ENCODE assay signal across 8 cellular contexts in the genomic region with DNA sequence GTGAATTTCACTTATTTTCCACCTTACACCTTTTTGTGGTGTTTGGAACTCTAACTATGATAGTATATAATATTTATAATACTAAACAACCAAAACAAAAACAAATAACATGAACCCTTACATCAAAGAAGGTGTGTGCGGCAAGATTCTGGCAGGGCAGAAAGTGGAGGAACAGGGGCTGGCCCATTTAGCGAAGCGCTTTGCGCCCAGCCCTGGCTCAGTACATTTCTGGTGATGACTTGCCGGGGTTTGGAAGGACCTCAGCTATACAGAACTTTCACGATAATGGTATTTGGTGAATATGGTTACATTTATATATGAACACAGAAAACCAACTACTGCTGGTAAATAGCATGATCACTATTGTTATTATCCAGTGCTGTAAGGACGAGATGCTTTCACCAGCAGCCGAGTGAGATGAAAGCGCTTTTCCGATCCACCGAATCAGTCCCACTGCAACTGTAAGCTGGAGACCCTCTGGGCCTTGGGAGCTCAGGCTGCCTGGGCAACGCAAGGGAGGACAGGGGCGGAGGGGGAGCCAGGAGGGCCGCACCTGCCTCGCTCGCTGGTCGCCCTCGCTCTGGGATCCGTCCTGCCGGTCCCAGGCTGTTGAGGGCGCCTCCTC.
A peak's percentile ranks its signal among the peaks of the same experiment; 100 is the strongest.
DNase-seq lines count a peak whose midpoint lies in the region; ATAC-seq, FAIRE-seq and TF ChIP-seq lines count a peak whose summit lies in the region.

No MANE protein-coding gene starts in this region.

- peaks cover 7 to 49% of the 10 kb centered on the region in 2 experiments for H3K27me3 ChIP-seq in HepG2 (ENCODE audit: control insufficient read depth in 1 of 2, insufficient read depth in 2 of 2, low read length in 2 of 2)
- no peaks in the 10 kb centered on the region for H3K27me3 ChIP-seq in tibial nerve

- no peak for TF ChIP-seq CTCF in HepG2 (CRISPR knock-in tag; IDR thresholded peaks at IDR 0.05)
- no peak for TF ChIP-seq CTCF in tibial nerve (IDR thresholded peaks at IDR 0.05)

- no peak for TF ChIP-seq RAD21 in HepG2 (CRISPR knock-in tag; IDR thresholded peaks at IDR 0.05)

- intact Hi-C loops in HepG2 (cut with micrococcal nuclease; ENCODE audit: unreplicated experiment), result no loop called here

- H3K9me3 Mint-ChIP-seq in activated naive CD4-positive, alpha-beta T cell treated with anti-CD3 and anti-CD28 coated beads, Interleukin-2, amount 50 U/mL, for 72 hours, result no peaks in the 10 kb centered on the region

- H3K27ac ChIP-seq in HepG2 (ENCODE audit: extremely low read length, insufficient read depth, low read length) (no peak overlapping the region), tibial nerve (peak overlapping the region in 3 of 4 donors; percentile 78 to 90 (median 84))

- DNase-seq in Ammon's horn (ENCODE audit: low spot score) (peak; percentile 38), HepG2 (ENCODE audit: low spot score) (no peak), tibial nerve (ENCODE audit: low spot score in 2 of 2) (no peak), GDM1 (lab: John Stamatoyannopoulos, UW) (no peak), cerebellar nuclear complex (lab: John Stamatoyannopoulos, UW) (no peak)
- no peak for DNase-seq in activated naive CD4-positive, alpha-beta T cell treated with anti-CD3 and anti-CD28 coated beads, Interleukin-2, amount 50 U/mL, for 72 hours (ENCODE audit: low spot score in 2 of 2)

- peak overlapping the region; percentile 31; the same call in 1 of the 2 replicates for H3K9ac ChIP-seq in HepG2 (ENCODE audit: insufficient read depth, low read depth, low read length)

- POLR2A ChIA-PET in HepG2 (lab: Yijun Ruan, JAX), result no interaction called here

- H3K27ac Mint-ChIP-seq in activated naive CD4-positive, alpha-beta T cell treated with anti-CD3 and anti-CD28 coated beads, Interleukin-2, amount 50 U/mL, for 72 hours, result peak overlapping the region; percentile 59 to 81

- no peak for FAIRE-seq in HepG2 (lab: Jason Lieb, UNC)

- H3K4me3 ChIP-seq in HepG2 (replicated peaks in 1 of 3; ENCODE audit: insufficient read depth in 1 of 3, low read depth in 2 of 3, low read length in 3 of 3) (peak overlapping the region; percentile 66 to 79 (median 68)), tibial nerve (peak overlapping the region; percentile 65 to 88 (median 84))

- H3K36me3 Mint-ChIP-seq in activated naive CD4-positive, alpha-beta T cell treated with anti-CD3 and anti-CD28 coated beads, Interleukin-2, amount 50 U/mL, for 72 hours, result peaks cover 0 to 4% of the 10 kb centered on the region in 2 donors

- H3K4me1 ChIP-seq in HepG2 (ENCODE audit: insufficient read depth, low read length) (peaks cover 6% of the 10 kb centered on the region), tibial nerve (peaks cover 0 to 7% (median 0%) of the 10 kb centered on the region in 4 donors)

- H3K9me3 ChIP-seq in HepG2 (ENCODE audit: low read length) (no peaks in the 10 kb centered on the region), tibial nerve (no peaks in the 10 kb centered on the region)

- H4K20me1 ChIP-seq in HepG2 (ENCODE audit: insufficient read depth, low read length), result no peaks in the 10 kb centered on the region

- no peaks in the 10 kb centered on the region for H3K36me3 ChIP-seq in HepG2 (replicated peaks in 1 of 2; ENCODE audit: control insufficient read depth in 1 of 2, insufficient read depth in 2 of 2, low read length in 2 of 2)
- no peaks in the 10 kb centered on the region for H3K36me3 ChIP-seq in tibial nerve

- 55% methylated on average over 12 of the region's 21 CpGs for WGBS in HepG2 (ENCODE audit: low lambda C conversion rate)
- 28 to 42% methylated on average over 11 to 19 of the region's 21 CpGs for WGBS in tibial nerve, 2 donors

- in situ Hi-C loops in HepG2 (cut with HindIII; ENCODE audit: extremely low pct_ligation_motif_present, low pct_unique_long_range_greater_than_20kb), result no loop called here

- TF ChIP-seq EP300 in HepG2 (IDR thresholded peaks at IDR 0.05; ENCODE audit: low read depth in 2 of 2, low read length in 2 of 2) (no peak), HepG2 (CRISPR knock-in tag; IDR thresholded peaks at IDR 0.05; ENCODE audit: borderline replicate concordance) (no peak), tibial nerve (IDR thresholded peaks at IDR 0.05) (no peak)

- ATAC-seq in HG03139 (IDR thresholded peaks at IDR 0.05; ENCODE audit: unreplicated experiment) (peak; percentile 6), HepG2 (no peak), GM18870 (IDR thresholded peaks at IDR 0.05; ENCODE audit: unreplicated experiment) (no peak)
- peak; percentile 12 to 13 for ATAC-seq in activated naive CD4-positive, alpha-beta T cell treated with anti-CD3 and anti-CD28 coated beads, Interleukin-2, amount 50 U/mL, for 72 hours

- no peak overlapping the region for H2AFZ ChIP-seq in HepG2 (ENCODE audit: low read length)

- peak overlapping the region; percentile 90 for H3K4me2 ChIP-seq in HepG2 (ENCODE audit: low read depth, low read length)

- no peaks in the 10 kb centered on the region for H3K79me2 ChIP-seq in HepG2 (ENCODE audit: insufficient read depth, low read length)

- TF ChIP-seq POLR2A in HepG2 (IDR thresholded peaks at IDR 0.05; ENCODE audit: insufficient read depth in 1 of 2, low read depth in 2 of 2, low read length in 2 of 2) (no peak), tibial nerve (IDR thresholded peaks at IDR 0.05) (no peak)

- BruUV-seq in HepG2 (replicated peaks; lab: Mats Ljungman, UMichigan), result no TSS peak

- CTCF ChIA-PET in HepG2 (lab: Yijun Ruan, JAX; ENCODE audit: low intra/inter-chr PET ratio, low total read pairs), result no interaction called here

TF ChIP-seq in HepG2, 621 proteins besides CTCF, POLR2A, EP300 and RAD21 (continues in another document):
- TF ChIP-seq, protein P1, sequence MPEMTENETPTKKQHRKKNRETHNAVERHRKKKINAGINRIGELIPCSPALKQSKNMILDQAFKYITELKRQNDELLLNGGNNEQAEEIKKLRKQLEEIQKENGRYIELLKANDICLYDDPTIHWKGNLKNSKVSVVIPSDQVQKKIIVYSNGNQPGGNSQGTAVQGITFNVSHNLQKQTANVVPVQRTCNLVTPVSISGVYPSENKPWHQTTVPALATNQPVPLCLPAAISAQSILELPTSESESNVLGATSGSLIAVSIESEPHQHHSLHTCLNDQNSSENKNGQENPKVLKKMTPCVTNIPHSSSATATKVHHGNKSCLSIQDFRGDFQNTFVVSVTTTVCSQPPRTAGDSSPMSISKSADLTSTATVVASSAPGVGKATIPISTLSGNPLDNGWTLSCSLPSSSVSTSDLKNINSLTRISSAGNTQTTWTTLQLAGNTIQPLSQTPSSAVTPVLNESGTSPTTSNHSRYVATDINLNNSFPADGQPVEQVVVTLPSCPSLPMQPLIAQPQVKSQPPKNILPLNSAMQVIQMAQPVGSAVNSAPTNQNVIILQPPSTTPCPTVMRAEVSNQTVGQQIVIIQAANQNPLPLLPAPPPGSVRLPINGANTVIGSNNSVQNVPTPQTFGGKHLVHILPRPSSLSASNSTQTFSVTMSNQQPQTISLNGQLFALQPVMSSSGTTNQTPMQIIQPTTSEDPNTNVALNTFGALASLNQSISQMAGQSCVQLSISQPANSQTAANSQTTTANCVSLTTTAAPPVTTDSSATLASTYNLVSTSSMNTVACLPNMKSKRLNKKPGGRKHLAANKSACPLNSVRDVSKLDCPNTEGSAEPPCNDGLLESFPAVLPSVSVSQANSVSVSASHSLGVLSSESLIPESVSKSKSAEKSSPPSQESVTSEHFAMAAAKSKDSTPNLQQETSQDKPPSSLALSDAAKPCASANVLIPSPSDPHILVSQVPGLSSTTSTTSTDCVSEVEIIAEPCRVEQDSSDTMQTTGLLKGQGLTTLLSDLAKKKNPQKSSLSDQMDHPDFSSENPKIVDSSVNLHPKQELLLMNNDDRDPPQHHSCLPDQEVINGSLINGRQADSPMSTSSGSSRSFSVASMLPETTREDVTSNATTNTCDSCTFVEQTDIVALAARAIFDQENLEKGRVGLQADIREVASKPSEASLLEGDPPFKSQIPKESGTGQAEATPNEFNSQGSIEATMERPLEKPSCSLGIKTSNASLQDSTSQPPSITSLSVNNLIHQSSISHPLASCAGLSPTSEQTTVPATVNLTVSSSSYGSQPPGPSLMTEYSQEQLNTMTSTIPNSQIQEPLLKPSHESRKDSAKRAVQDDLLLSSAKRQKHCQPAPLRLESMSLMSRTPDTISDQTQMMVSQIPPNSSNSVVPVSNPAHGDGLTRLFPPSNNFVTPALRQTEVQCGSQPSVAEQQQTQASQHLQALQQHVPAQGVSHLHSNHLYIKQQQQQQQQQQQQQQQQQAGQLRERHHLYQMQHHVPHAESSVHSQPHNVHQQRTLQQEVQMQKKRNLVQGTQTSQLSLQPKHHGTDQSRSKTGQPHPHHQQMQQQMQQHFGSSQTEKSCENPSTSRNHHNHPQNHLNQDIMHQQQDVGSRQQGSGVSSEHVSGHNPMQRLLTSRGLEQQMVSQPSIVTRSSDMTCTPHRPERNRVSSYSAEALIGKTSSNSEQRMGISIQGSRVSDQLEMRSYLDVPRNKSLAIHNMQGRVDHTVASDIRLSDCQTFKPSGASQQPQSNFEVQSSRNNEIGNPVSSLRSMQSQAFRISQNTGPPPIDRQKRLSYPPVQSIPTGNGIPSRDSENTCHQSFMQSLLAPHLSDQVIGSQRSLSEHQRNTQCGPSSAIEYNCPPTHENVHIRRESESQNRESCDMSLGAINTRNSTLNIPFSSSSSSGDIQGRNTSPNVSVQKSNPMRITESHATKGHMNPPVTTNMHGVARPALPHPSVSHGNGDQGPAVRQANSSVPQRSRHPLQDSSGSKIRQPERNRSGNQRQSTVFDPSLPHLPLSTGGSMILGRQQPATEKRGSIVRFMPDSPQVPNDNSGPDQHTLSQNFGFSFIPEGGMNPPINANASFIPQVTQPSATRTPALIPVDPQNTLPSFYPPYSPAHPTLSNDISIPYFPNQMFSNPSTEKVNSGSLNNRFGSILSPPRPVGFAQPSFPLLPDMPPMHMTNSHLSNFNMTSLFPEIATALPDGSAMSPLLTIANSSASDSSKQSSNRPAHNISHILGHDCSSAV (CRISPR knock-in tag; IDR thresholded peaks at IDR 0.05; ENCODE audit: borderline replicate concordance), result no peak
- TF ChIP-seq, protein P2, sequence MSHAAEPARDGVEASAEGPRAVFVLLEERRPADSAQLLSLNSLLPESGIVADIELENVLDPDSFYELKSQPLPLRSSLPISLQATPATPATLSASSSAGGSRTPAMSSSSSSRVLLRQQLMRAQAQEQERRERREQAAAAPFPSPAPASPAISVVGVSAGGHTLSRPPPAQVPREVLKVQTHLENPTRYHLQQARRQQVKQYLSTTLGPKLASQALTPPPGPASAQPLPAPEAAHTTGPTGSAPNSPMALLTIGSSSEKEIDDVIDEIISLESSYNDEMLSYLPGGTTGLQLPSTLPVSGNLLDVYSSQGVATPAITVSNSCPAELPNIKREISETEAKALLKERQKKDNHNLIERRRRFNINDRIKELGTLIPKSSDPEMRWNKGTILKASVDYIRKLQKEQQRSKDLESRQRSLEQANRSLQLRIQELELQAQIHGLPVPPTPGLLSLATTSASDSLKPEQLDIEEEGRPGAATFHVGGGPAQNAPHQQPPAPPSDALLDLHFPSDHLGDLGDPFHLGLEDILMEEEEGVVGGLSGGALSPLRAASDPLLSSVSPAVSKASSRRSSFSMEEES (CRISPR knock-in tag; IDR thresholded peaks at IDR 0.05), result no peak
- TF ChIP-seq NFKB2 (CRISPR knock-in tag; IDR thresholded peaks at IDR 0.05; ENCODE audit: borderline replicate concordance) (no peak), KLF15 (CRISPR knock-in tag; IDR thresholded peaks at IDR 0.05; ENCODE audit: borderline replicate concordance) (no peak), ZNF619 (CRISPR knock-in tag; IDR thresholded peaks at IDR 0.05) (0 out of 2 replicates have a peak, but pooled peaks have one; percentile 3)

Comparison
In these comparisons a context has a peak if more than half of its experiments do, and no peak if none do; other contexts are left out.
1. ATAC-seq: peak in HG03139 (single experiment) and activated naive CD4-positive, alpha-beta T cell treated with anti-CD3 and anti-CD28 coated beads, Interleukin-2, amount 50 U/mL, for 72 hours (2 of 2); none in HepG2 (single experiment) and GM18870 (single experiment).